18 cellular contexts compared by ENCODE assay signal in the genomic region with DNA sequence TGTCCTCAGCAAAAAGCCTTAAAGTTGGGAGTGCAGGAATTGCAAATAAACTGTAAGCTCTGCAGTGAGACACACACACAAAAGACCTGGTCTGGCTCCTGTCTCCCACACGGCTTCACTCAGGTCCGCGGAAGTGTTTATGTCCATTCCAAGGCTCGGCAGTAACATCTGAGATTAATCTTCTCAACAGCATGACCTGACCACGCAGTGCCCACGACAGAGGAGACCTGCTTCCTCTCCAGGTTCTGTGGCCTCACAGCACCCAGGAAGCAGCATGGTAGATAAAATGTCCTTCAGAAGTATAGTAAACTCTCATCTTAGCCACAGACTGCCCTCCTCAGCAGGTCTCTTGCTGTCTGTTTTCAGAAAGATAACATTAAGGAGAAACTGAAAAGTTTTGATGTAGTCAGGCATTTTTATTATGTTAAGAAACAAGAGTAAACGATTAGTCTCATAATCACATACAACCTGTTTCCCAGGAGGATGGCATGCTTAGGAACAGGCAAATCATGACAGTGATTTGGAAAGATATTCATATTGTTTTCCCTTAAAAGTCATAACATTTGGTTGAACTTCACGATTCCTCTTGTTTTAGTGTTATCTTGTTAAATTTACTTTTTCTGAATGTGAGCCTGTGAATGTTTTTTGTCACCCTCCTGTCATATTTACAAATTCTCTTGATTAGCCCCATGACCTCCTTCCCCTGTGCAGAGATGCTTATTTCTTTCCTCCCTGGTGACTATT. TPM values are rescaled to one million over a fixed set of nuclear protein-coding genes. Genes with fewer than 3 reads are reported as not detected.
DNase-seq lines count a peak whose midpoint lies in the region; ATAC-seq and TF ChIP-seq lines count a peak whose summit lies in the region.
"Had no signal": no experiment of that assay in that cellular context is flagged by ENCODE, and none has a peak within 500 bp of the region (broad histone marks: within the 10 kb centered on the region; RNA-seq: fewer than 3 reads in every experiment).

No MANE protein-coding gene starts in this region.

- ATAC-seq in heart right ventricle (peak in 1 of 8 donors; percentile 7), psoas muscle (peak in 1 of 4 donors; percentile 8), HG02763 (IDR thresholded peaks at IDR 0.05; ENCODE audit: unreplicated experiment) (no peak), HG03196 (IDR thresholded peaks at IDR 0.05; ENCODE audit: unreplicated experiment) (no peak)
- ATAC-seq: activated CD8-positive, alpha-beta memory T cell treated with anti-CD3 and anti-CD28 coated beads, Interleukin-2, amount 10 ng/mL, durations not matched to agents 7 days and 5 days; activated naive CD4-positive, alpha-beta T cell treated with anti-CD3 and anti-CD28 coated beads, Interleukin-2, amount 50 U/mL, for 72 hours had no signal

- H3K27me3 ChIP-seq in SJCRH30 (no peaks in the 10 kb centered on the region), heart right ventricle (peaks cover 0 to 6% (median 0%) of the 10 kb centered on the region in 7 donors), psoas muscle (ENCODE audit: insufficient read depth in 3 of 3, low read length in 2 of 3) (no peaks in the 10 kb centered on the region)
- H3K27me3 ChIP-seq: left lung, upper lobe of right lung had no signal

- peak overlapping the region; percentile 23; the same call in 1 of the 2 replicates for H3K27ac ChIP-seq in SJCRH30
- peak overlapping the region; percentile 45 to 82 (median 68) for H3K27ac ChIP-seq in heart right ventricle
- peak overlapping the region; percentile 27 for H3K27ac ChIP-seq in psoas muscle
- H3K27ac ChIP-seq: KMS-11, PC-9, upper lobe of right lung had no signal

- H3K4me3 ChIP-seq in SJCRH30 = no peak overlapping the region
- no peak overlapping the region for H3K4me3 ChIP-seq in heart right ventricle
- H3K4me3 ChIP-seq in psoas muscle = no peak overlapping the region
- H3K4me3 ChIP-seq: left lung, PC-9, upper lobe of right lung had no signal

- DNase-seq in Ammon's horn (ENCODE audit: low spot score) = peak; percentile 45
- DNase-seq in SJCRH30 = peak in 1 of 2 experiments; percentile 20
- peak in 1 of 2 donors; percentile 12 for DNase-seq in heart right ventricle
- no peak for DNase-seq in psoas muscle
- no peak for DNase-seq in inferior parietal cortex (ENCODE audit: extremely low spot score)
- DNase-seq in NAMALWA (ENCODE audit: low spot score) = no peak
- DNase-seq: activated CD8-positive, alpha-beta memory T cell treated with anti-CD3 and anti-CD28 coated beads, Interleukin-2, amount 10 ng/mL, durations not matched to agents 7 days and 5 days; left lung; NCI-H2081 treated with DMSO at 0.1 percent for 48 hours; PC-9; T-helper 9 cell; upper lobe of right lung had no signal

- no peaks in the 10 kb centered on the region for H3K36me3 ChIP-seq in SJCRH30
- no peaks in the 10 kb centered on the region for H3K36me3 ChIP-seq in heart right ventricle
- no peaks in the 10 kb centered on the region for H3K36me3 ChIP-seq in psoas muscle (ENCODE audit: insufficient read depth in 1 of 2, low read depth in 1 of 2)
- H3K36me3 ChIP-seq: left lung, upper lobe of right lung had no signal

- TF ChIP-seq CTCF in heart right ventricle (IDR thresholded peaks at IDR 0.05) (no peak), psoas muscle (IDR thresholded peaks at IDR 0.05) (no peak)

- intact Hi-C loops in heart right ventricle (cut with DNase I) (loop anchor here in 9 of 10 donors (1.0 to 10.0 kb wide), 11 partner anchors 35 to 230 kb away; partner anchors contain the start of gene CCDC80 (in 6 of the 9)), psoas muscle (cut with DNase I) (loop anchor here in 1 of 2 donors (5.0 kb wide), 1 partner anchor 75 kb away; no protein-coding TSS in a partner anchor)

- WGBS in heart right ventricle, 2 donors = 40 to 43% methylated on average over 8 of the region's 8 CpGs
- WGBS in psoas muscle, 3 donors = 55 to 65% (median 62%) methylated on average over 8 of the region's 8 CpGs

- H3K4me1 ChIP-seq in SJCRH30 (peaks cover 32% of the 10 kb centered on the region), heart right ventricle (peaks cover 0 to 51% (median 16%) of the 10 kb centered on the region in 9 donors), psoas muscle (no peaks in the 10 kb centered on the region)

- H3K9me3 ChIP-seq in SJCRH30 (replicated peaks) (peaks cover 4% of the 10 kb centered on the region; the same call in 1 of the 2 replicates), heart right ventricle (no peaks in the 10 kb centered on the region), psoas muscle (no peaks in the 10 kb centered on the region)
- H3K9me3 ChIP-seq: left lung, upper lobe of right lung had no signal

RNA-seq across cellular contexts. Expression of gene CD200R1L, which starts 34.6 kb away (rescaled TPM):
- total RNA-seq in SJCRH30 (2014; rRNA removed; shearing (Covaris generic)) = not detected in 2 replicates
- total RNA-seq in heart right ventricle = not detected
- not detected for polyA plus RNA-seq in heart right ventricle
- not detected for total RNA-seq in psoas muscle
- polyA plus RNA-seq in psoas muscle = not detected
- total RNA-seq: activated CD8-positive, alpha-beta memory T cell treated with anti-CD3 and anti-CD28 coated beads, Interleukin-2, amount 10 ng/mL, durations not matched to agents 7 days and 5 days; activated naive CD4-positive, alpha-beta T cell treated with anti-CD3 and anti-CD28 coated beads, Interleukin-2, amount 50 U/mL, for 72 hours; Daoy; left lung; renal cortical epithelial cell; upper lobe of right lung had no signal
